In the genomic region with DNA sequence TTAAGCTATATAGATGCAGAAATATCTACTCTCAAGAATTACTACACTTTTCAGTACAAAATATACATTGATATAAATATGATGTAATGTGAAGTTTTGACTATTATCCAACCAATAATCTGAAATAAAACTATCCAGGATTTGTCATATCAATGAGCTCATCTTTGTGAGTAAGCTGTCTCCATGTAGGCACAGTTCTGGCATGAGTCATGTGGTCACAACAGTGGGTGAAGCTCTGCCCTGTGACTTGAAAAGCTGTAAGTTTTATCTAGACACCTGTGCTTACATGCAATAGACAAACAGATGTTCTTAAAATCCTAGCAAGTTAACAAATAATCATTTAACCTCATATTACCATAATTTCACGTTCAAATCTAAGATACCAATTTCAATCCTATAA, we compare ENCODE assay signal across 28 cellular contexts.
DNase-seq lines count a peak whose midpoint lies in the region; ATAC-seq, FAIRE-seq and TF ChIP-seq lines count a peak whose summit lies in the region.
"Had no signal": no experiment of that assay in that cellular context is flagged by ENCODE, and none has a peak within 500 bp of the region (broad histone marks: within the 10 kb centered on the region; RNA-seq: fewer than 3 reads in every experiment).

No MANE protein-coding gene starts in this region.

- H3K27me3 ChIP-seq in HepG2 (ENCODE audit: control insufficient read depth in 1 of 2, insufficient read depth in 2 of 2, low read length in 2 of 2): no peaks in the 10 kb centered on the region
- no peaks in the 10 kb centered on the region for H3K27me3 ChIP-seq in right lobe of liver
- H3K27me3 ChIP-seq: BLaER1 treated with 17β-estradiol and CSF1 and Interleukin-3, amounts not matched to agents 10 nM and 100 nM had no signal

- H3K36me3 ChIP-seq in HepG2 (replicated peaks in 1 of 2; ENCODE audit: control insufficient read depth in 1 of 2, insufficient read depth in 2 of 2, low read length in 2 of 2) (no peaks in the 10 kb centered on the region), right lobe of liver (no peaks in the 10 kb centered on the region)
- H3K36me3 ChIP-seq: BLaER1 treated with 17β-estradiol and CSF1 and Interleukin-3, amounts not matched to agents 10 nM and 100 nM had no signal

- no peaks in the 10 kb centered on the region for H4K20me1 ChIP-seq in HepG2 (ENCODE audit: insufficient read depth, low read length)
- H4K20me1 ChIP-seq: BLaER1 treated with 17β-estradiol and CSF1 and Interleukin-3, amounts not matched to agents 10 nM and 100 nM had no signal

- CTCF ChIA-PET in HepG2 (lab: Yijun Ruan, JAX; ENCODE audit: low intra/inter-chr PET ratio, low total read pairs): no interaction called here

- no peak for TF ChIP-seq RAD21 in HepG2 (CRISPR knock-in tag; IDR thresholded peaks at IDR 0.05)

- DNase-seq in HepG2 (ENCODE audit: low spot score): no peak
- no peak for DNase-seq in right lobe of liver
- peak; percentile 55 for DNase-seq in RKO (ENCODE audit: low spot score)
- DNase-seq in epithelial cell of esophagus (ENCODE audit: low read depth): peak; percentile 12
- no peak for DNase-seq in NOMO-1 treated with DMSO at 0.1 percent for 48 hours (lab: John Stamatoyannopoulos, UW; ENCODE audit: unreplicated experiment)
- DNase-seq in DMS79 (lab: John Stamatoyannopoulos, UW): no peak
- no peak for DNase-seq in NCI-H187 (lab: John Stamatoyannopoulos, UW)
- DNase-seq: AML-193; CD4-positive, alpha-beta T cell; EL; GDM1; H9; IMR-90; KG1; NCI-H1048; NCI-H1417; NCI-H1694; NCI-H2081; NCI-H2227 treated with DMSO at 0.1 percent for 48 hours; NCI-H526 treated with DMSO at 0.1 percent for 48 hours; SIG-M5 had no signal

- no peak overlapping the region for H3K9ac ChIP-seq in HepG2 (ENCODE audit: insufficient read depth, low read depth, low read length)
- H3K9ac ChIP-seq: BLaER1 treated with 17β-estradiol and CSF1 and Interleukin-3, amounts not matched to agents 10 nM and 100 nM had no signal

- no peaks in the 10 kb centered on the region for H3K9me3 ChIP-seq in HepG2 (ENCODE audit: low read length)
- no peaks in the 10 kb centered on the region for H3K9me3 ChIP-seq in right lobe of liver
- H3K9me3 ChIP-seq: BLaER1 treated with 17β-estradiol and CSF1 and Interleukin-3, amounts not matched to agents 10 nM and 100 nM had no signal

- H3K27ac ChIP-seq in HepG2 (ENCODE audit: extremely low read length, insufficient read depth, low read length): no peak overlapping the region
- no peak overlapping the region for H3K27ac ChIP-seq in right lobe of liver
- H3K27ac ChIP-seq: BLaER1 treated with 17β-estradiol and CSF1 and Interleukin-3, amounts not matched to agents 10 nM and 100 nM; SK-N-MC had no signal

- H3K4me3 ChIP-seq in HepG2 (replicated peaks in 1 of 3; ENCODE audit: insufficient read depth in 1 of 3, low read depth in 2 of 3, low read length in 3 of 3) (no peak overlapping the region), right lobe of liver (no peak overlapping the region), epithelial cell of esophagus (ENCODE audit: low read length) (no peak overlapping the region)
- H3K4me3 ChIP-seq: BLaER1 treated with 17β-estradiol and CSF1 and Interleukin-3, amounts not matched to agents 10 nM and 100 nM; GM12878; GM23338; SK-N-MC had no signal

- no peaks in the 10 kb centered on the region for H3K79me2 ChIP-seq in HepG2 (ENCODE audit: insufficient read depth, low read length)

- ATAC-seq in HepG2: no peak
- no peak for ATAC-seq in right lobe of liver
- ATAC-seq: GM12878, GM23338, Panc1 had no signal

- POLR2A ChIA-PET in HepG2 (lab: Yijun Ruan, JAX): no interaction called here

- BruUV-seq in HepG2 (replicated peaks; lab: Mats Ljungman, UMichigan): no TSS peak

- TF ChIP-seq CTCF in HepG2 (CRISPR knock-in tag; IDR thresholded peaks at IDR 0.05): no peak
- no peak for TF ChIP-seq CTCF in right lobe of liver (IDR thresholded peaks at IDR 0.05)
- no peak for TF ChIP-seq CTCF in epithelial cell of esophagus (IDR thresholded peaks at IDR 0.05; ENCODE audit: insufficient read depth, low read depth, low read length, missing control alignments)

- WGBS in HepG2 (ENCODE audit: low lambda C conversion rate): 0% methylated on average over 1 of the region's 1 CpG
- 35% methylated on average over 1 of the region's 1 CpG for WGBS in right lobe of liver (ENCODE audit: insufficient coverage, low coverage, low lambda C conversion rate, missing lambda C conversion rate)

- H3K4me1 ChIP-seq in HepG2 (ENCODE audit: insufficient read depth, low read length): no peaks in the 10 kb centered on the region
- no peaks in the 10 kb centered on the region for H3K4me1 ChIP-seq in right lobe of liver
- H3K4me1 ChIP-seq: BLaER1 treated with 17β-estradiol and CSF1 and Interleukin-3, amounts not matched to agents 10 nM and 100 nM had no signal

- no peak overlapping the region for H2AFZ ChIP-seq in HepG2 (ENCODE audit: low read length)
- H2AFZ ChIP-seq: GM23338 had no signal

- intact Hi-C loops in HepG2 (cut with micrococcal nuclease; ENCODE audit: unreplicated experiment) (no loop called here), right lobe of liver (cut with DNase I) (no loop called here)

- no peak overlapping the region for H3K4me2 ChIP-seq in HepG2 (ENCODE audit: low read depth, low read length)
- H3K4me2 ChIP-seq: BLaER1 treated with 17β-estradiol and CSF1 and Interleukin-3, amounts not matched to agents 10 nM and 100 nM; GM23338 had no signal

- in situ Hi-C loops in HepG2 (cut with HindIII; ENCODE audit: extremely low pct_ligation_motif_present, low pct_unique_long_range_greater_than_20kb): no loop called here

- TF ChIP-seq POLR2A in HepG2 (IDR thresholded peaks at IDR 0.05; ENCODE audit: insufficient read depth in 1 of 2, low read depth in 2 of 2, low read length in 2 of 2) (no peak), right lobe of liver (IDR thresholded peaks at IDR 0.05) (no peak)

- no peak for FAIRE-seq in HepG2 (lab: Jason Lieb, UNC)
- FAIRE-seq: A204.1, D721Med, GM12878 had no signal

- no peak for TF ChIP-seq EP300 in HepG2 (IDR thresholded peaks at IDR 0.05; ENCODE audit: low read depth in 2 of 2, low read length in 2 of 2)
- TF ChIP-seq EP300 in HepG2 (CRISPR knock-in tag; IDR thresholded peaks at IDR 0.05; ENCODE audit: borderline replicate concordance): no peak

TF ChIP-seq in HepG2, 621 proteins besides CTCF, POLR2A, EP300 and RAD21:
- TF ChIP-seq ZNF282 (IDR thresholded peaks at IDR 0.05; ENCODE audit: partially characterized antibody): no peak
- 0 out of 2 replicates have a peak, but pooled peaks have one; percentile 16 for TF ChIP-seq ATF7 (IDR thresholded peaks at IDR 0.05)
- TF ChIP-seq ATF7 (CRISPR knock-in tag; IDR thresholded peaks at IDR 0.05): no peak

Comparison
In these comparisons a context has a peak if more than half of its experiments do, and no peak if none do; other contexts are left out.
1. DNase-seq: peak in RKO (single experiment) and epithelial cell of esophagus (single experiment); none in HepG2 (single experiment), right lobe of liver (0 of 3), NOMO-1 treated with DMSO at 0.1 percent for 48 hours (single experiment), DMS79 (single experiment) and NCI-H187 (0 of 2).